Comparison of ENCODE assay signal across 19 cellular contexts in genomic region chr10:51023611-51024010, GRCh38. TPM values are rescaled to one million over a fixed set of nuclear protein-coding genes. Genes with fewer than 3 reads are reported as not detected.
"Had no signal": no experiment of that assay in that cellular context is flagged by ENCODE, and none has a peak within 500 bp of the region (broad histone marks: within the 10 kb centered on the region; RNA-seq: fewer than 3 reads in every experiment).

No MANE protein-coding gene starts in this region.

- H2AFZ ChIP-seq: hepatocyte had no signal

- H3K4me3 ChIP-seq: adrenal gland, cardiac muscle cell, hepatocyte had no signal

- H3K27me3 ChIP-seq: adrenal gland, cardiac muscle cell, foreskin keratinocyte, neutrophil had no signal

- H3K27ac ChIP-seq: cardiac muscle cell, foreskin keratinocyte, hepatocyte, neutrophil had no signal

- H3K9me3 ChIP-seq: adrenal gland, neutrophil had no signal

- H3K4me2 ChIP-seq: hepatocyte had no signal

- DNase-seq: activated B cell treated with CpG ODN at 0.5 μM for 24 hours; activated CD4-positive, alpha-beta memory T cell treated with anti-CD3 and anti-CD28 coated beads, Interleukin-2, amount 10 ng/mL, durations not matched to agents 7 days and 5 days; activated CD4-positive, alpha-beta T cell treated with anti-CD3 and anti-CD28 coated beads for 48 hours; activated naive CD4-positive, alpha-beta T cell treated with anti-CD3 and anti-CD28 coated beads, Interleukin-2, amount 50 U/mL, for 16 hours; activated T-cell treated with anti-CD3 and anti-CD28 coated beads, Interleukin-2, amount 50 U/mL, for 1 hour; adrenal gland; effector memory CD8-positive, alpha-beta T cell; foreskin keratinocyte; left colon; retina; small intestine; stimulated activated CD4-positive, alpha-beta T cell treated with anti-CD3 and anti-CD28 coated beads, Interleukin-4, amount 100 ng/mL, for 1 hour; stimulated activated naive CD8-positive, alpha-beta T cell treated with anti-CD3 and anti-CD28 coated beads, Interleukin-15, amount 100 ng/mL, for 72 hours; T-helper 1 cell; T-helper 9 cell had no signal

- H3K36me3 ChIP-seq: adrenal gland, cardiac muscle cell, neutrophil had no signal

- H3K79me2 ChIP-seq: hepatocyte had no signal

RNA-seq across cellular contexts. Expression of gene PRKG1, which starts 50.7 kb away (rescaled TPM):
- total RNA-seq: activated B cell treated with CpG ODN at 0.5 μM for 24 hours; activated CD4-positive, alpha-beta memory T cell treated with anti-CD3 and anti-CD28 coated beads, Interleukin-2, amount 10 ng/mL, durations not matched to agents 7 days and 5 days; activated T-helper 2 cell treated with anti-CD3 and anti-CD28 coated beads, Interferon-gamma antibody, Interleukin-2, Interleukin-4, amounts not matched to agents 10 μg/mL and 5 μg/mL and 100 μg/mL, durations not matched to agents 14 hours and 24 hours and 36 hours had no signal
